13 cellular contexts compared by ENCODE assay signal in the genomic region with DNA sequence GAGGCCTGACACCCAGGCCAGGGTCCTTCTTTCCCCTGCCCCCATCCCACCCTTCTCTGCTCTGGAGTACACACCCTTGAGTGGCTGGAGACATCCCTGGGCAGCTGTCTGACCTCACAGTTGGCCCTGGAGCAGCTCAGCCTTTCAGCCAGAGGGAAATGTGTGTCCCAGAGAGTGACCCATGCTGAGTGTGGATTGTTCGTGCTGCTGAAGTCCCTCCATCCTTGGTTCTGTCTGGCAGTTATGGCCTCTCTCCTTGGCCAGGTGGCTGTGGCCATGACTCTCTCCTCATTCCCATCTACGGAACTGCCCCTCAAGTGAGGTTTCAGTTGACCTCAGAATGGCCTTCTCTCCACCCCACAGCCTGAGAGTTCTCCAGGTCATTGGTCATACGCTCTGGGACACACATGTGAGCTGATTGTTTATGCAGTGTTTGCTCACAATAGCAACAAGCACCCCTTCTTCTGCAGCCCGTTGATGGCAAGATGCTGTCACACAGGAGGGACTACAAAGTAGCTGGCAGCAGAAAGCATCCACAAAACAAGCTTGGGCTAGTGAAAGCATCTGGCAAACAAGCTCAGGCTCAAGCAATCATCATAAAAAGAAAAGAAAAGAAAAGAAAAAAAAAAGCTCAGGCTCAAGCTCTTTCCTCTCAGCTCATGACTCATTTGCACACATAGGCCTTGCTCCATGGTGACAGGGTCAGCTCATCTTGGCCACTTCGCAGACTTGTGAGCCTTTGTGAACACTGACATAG. TPM values are rescaled to one million over a fixed set of nuclear protein-coding genes. Genes with fewer than 3 reads are reported as not detected.
A peak's percentile ranks its signal among the peaks of the same experiment; 100 is the strongest.
DNase-seq lines count a peak whose midpoint lies in the region; ATAC-seq and TF ChIP-seq lines count a peak whose summit lies in the region.
"Had no signal": no experiment of that assay in that cellular context is flagged by ENCODE, and none has a peak within 500 bp of the region (broad histone marks: within the 10 kb centered on the region; RNA-seq: fewer than 3 reads in every experiment).

No MANE protein-coding gene starts in this region.

- H3K9me3 ChIP-seq in mucosa of descending colon: no peaks in the 10 kb centered on the region
- H3K9me3 ChIP-seq in vagina: no peaks in the 10 kb centered on the region
- H3K9me3 ChIP-seq: Caco-2 had no signal

- H3K27me3 ChIP-seq in vagina: no peaks in the 10 kb centered on the region

- TF ChIP-seq CTCF in mucosa of descending colon (IDR thresholded peaks at IDR 0.05): no peak
- TF ChIP-seq CTCF in vagina (IDR thresholded peaks at IDR 0.05): no peak

- H3K27ac ChIP-seq in epithelial cell of prostate: no peak overlapping the region
- H3K27ac ChIP-seq in vagina: peak overlapping the region; percentile 82
- H3K27ac ChIP-seq: RWPE1 had no signal

- ATAC-seq in mucosa of descending colon: peak; percentile 34
- ATAC-seq: effector memory CD8-positive, alpha-beta T cell had no signal

- H3K36me3 ChIP-seq in mucosa of descending colon (ENCODE audit: low read depth) (no peaks in the 10 kb centered on the region), vagina (no peaks in the 10 kb centered on the region)

- intact Hi-C loops in mucosa of descending colon (cut with DNase I, micrococcal nuclease): no loop called here
- intact Hi-C loops in vagina (cut with DNase I): no loop called here

- DNase-seq in M059J (ENCODE audit: low read depth) (peak; percentile 91), epithelial cell of prostate (ENCODE audit: low read depth, low spot score) (peak; percentile 31), mucosa of descending colon (no peak), vagina (ENCODE audit: extremely low spot score in 2 of 2) (peak in 1 of 2 donors; percentile 85), NCI-H526 treated with DMSO at 0.1 percent for 48 hours (lab: John Stamatoyannopoulos, UW) (no peak), superior temporal gyrus (ENCODE audit: extremely low spot score) (no peak), NCI-H69 (lab: John Stamatoyannopoulos, UW) (no peak)
- DNase-seq: Caco-2; effector memory CD8-positive, alpha-beta T cell; NCI-H1092; stimulated activated CD4-positive, alpha-beta T cell treated with anti-CD3 and anti-CD28 coated beads, Interleukin-4, amount 100 ng/mL, for 24 hours; T1000 had no signal

- no peak for TF ChIP-seq POLR2A in vagina (IDR thresholded peaks at IDR 0.05)

- no peaks in the 10 kb centered on the region for H3K4me1 ChIP-seq in mucosa of descending colon (ENCODE audit: low read depth)
- H3K4me1 ChIP-seq in vagina: peaks cover 39% of the 10 kb centered on the region
- H3K4me1 ChIP-seq: Caco-2 had no signal

- H3K4me3 ChIP-seq in mucosa of descending colon: no peak overlapping the region
- no peak overlapping the region for H3K4me3 ChIP-seq in vagina

RNA-seq across cellular contexts. Expression of a gene that starts 55.3 kb away (rescaled TPM):
- total RNA-seq in M059J (2014; rRNA removed; shearing (Covaris generic)): 31.2 and 54.7 TPM in 2 replicates
- total RNA-seq in mucosa of descending colon: 1 to 10 TPM; 1.8 to 2.4 (median 2.1) TPM
- total RNA-seq in vagina: 15.5 TPM

Comparison
In these comparisons a context has a peak if more than half of its experiments do, and no peak if none do; other contexts are left out.
1. DNase-seq: peak in M059J (single experiment) and epithelial cell of prostate (single experiment); none in mucosa of descending colon (0 of 3), NCI-H526 treated with DMSO at 0.1 percent for 48 hours (single experiment), superior temporal gyrus (single experiment) and NCI-H69 (single experiment).